Comparison of ENCODE assay signal across 8 cellular contexts in genomic region chr12:118136559-118137003, GRCh38. TPM values are rescaled to one million over a fixed set of nuclear protein-coding genes. Genes with fewer than 3 reads are reported as not detected.
A peak's percentile ranks its signal among the peaks of the same experiment; 100 is the strongest.
DNase-seq lines count a peak whose midpoint lies in the region; ATAC-seq and TF ChIP-seq lines count a peak whose summit lies in the region.

No MANE protein-coding gene starts in this region.

- intact Hi-C loops in upper lobe of right lung (cut with DNase I) = no loop called here

- H3K9ac ChIP-seq in OCI-LY3 (ENCODE audit: low read length) = peak overlapping the region; percentile 97

- ATAC-seq in GM18502 (IDR thresholded peaks at IDR 0.05; ENCODE audit: poor library complexity, unreplicated experiment) (peak; percentile 35), HG02840 (IDR thresholded peaks at IDR 0.05; ENCODE audit: low FRiP score, unreplicated experiment) (peak; percentile 24), gastroesophageal sphincter (peak; percentile 52), upper lobe of right lung (peak; percentile 50)

- peak; percentile 52 for DNase-seq in activated naive CD4-positive, alpha-beta T cell treated with Interleukin-2 at 50 U/mL for 16 hours
- DNase-seq in upper lobe of right lung = peak; percentile 85
- DNase-seq in KG1 (lab: John Stamatoyannopoulos, UW) = no peak

- H3K36me3 ChIP-seq in OCI-LY3 (replicated peaks; ENCODE audit: low read depth, low read length) = peaks cover 21% of the 10 kb centered on the region
- peaks cover 0 to 40% of the 10 kb centered on the region in 2 donors for H3K36me3 ChIP-seq in gastroesophageal sphincter
- H3K36me3 ChIP-seq in neutrophil = no peaks in the 10 kb centered on the region
- peaks cover 37% of the 10 kb centered on the region for H3K36me3 ChIP-seq in upper lobe of right lung

- H3K4me2 ChIP-seq in OCI-LY3 (ENCODE audit: low read length) = peak overlapping the region; percentile 99

- no peak for TF ChIP-seq EP300 in gastroesophageal sphincter (IDR thresholded peaks at IDR 0.05)

- TF ChIP-seq CTCF in OCI-LY3 (IDR thresholded peaks at IDR 0.05; ENCODE audit: low read depth, low read length) = no peak
- no peak for TF ChIP-seq CTCF in gastroesophageal sphincter (IDR thresholded peaks at IDR 0.05)
- TF ChIP-seq CTCF in neutrophil (IDR thresholded peaks at IDR 0.05) = no peak
- TF ChIP-seq CTCF in upper lobe of right lung (IDR thresholded peaks at IDR 0.05) = no peak

- peak overlapping the region; percentile 93 for H3K4me3 ChIP-seq in OCI-LY3 (ENCODE audit: low read length)
- H3K4me3 ChIP-seq in gastroesophageal sphincter = peak overlapping the region; percentile 85 to 100
- peak overlapping the region; percentile 61 to 71 for H3K4me3 ChIP-seq in neutrophil (ENCODE audit: low read depth in 1 of 2, low read length in 1 of 2)
- H3K4me3 ChIP-seq in upper lobe of right lung = peak overlapping the region; percentile 98

- H2AFZ ChIP-seq in OCI-LY3 (ENCODE audit: low read depth, low read length) = peak overlapping the region; percentile 55

- WGBS in gastroesophageal sphincter (ENCODE audit: low coverage in 1 of 2), 2 donors = 0 to 2% methylated on average over 3 to 4 of the region's 29 CpGs

- TF ChIP-seq POLR2A in gastroesophageal sphincter (IDR thresholded peaks at IDR 0.05) = no peak

- no peaks in the 10 kb centered on the region for H3K27me3 ChIP-seq in OCI-LY3 (ENCODE audit: low read depth, low read length)
- H3K27me3 ChIP-seq in gastroesophageal sphincter = no peaks in the 10 kb centered on the region
- H3K27me3 ChIP-seq in neutrophil = peaks cover 16% of the 10 kb centered on the region
- H3K27me3 ChIP-seq in upper lobe of right lung = no peaks in the 10 kb centered on the region

- H3K79me2 ChIP-seq in OCI-LY3 (ENCODE audit: low read length) = peaks cover 36% of the 10 kb centered on the region

- H3K27ac ChIP-seq in OCI-LY3 (ENCODE audit: low read length) (peak overlapping the region; percentile 52), gastroesophageal sphincter (peak overlapping the region; percentile 76 to 96 (median 94)), neutrophil (no peak overlapping the region), upper lobe of right lung (peak overlapping the region; percentile 92)

- 0 out of 2 replicates have a peak, but pooled peaks cover 6% of the 10 kb centered on the region for H4K20me1 ChIP-seq in OCI-LY3 (ENCODE audit: insufficient read depth, low read length)

- H3K4me1 ChIP-seq in OCI-LY3 (ENCODE audit: low read length) (peaks cover 6% of the 10 kb centered on the region), gastroesophageal sphincter (peaks cover 0 to 51% (median 5%) of the 10 kb centered on the region in 3 donors), neutrophil (ENCODE audit: control insufficient read depth in 1 of 2, insufficient read depth in 1 of 2, low read depth in 1 of 2, low read length in 1 of 2) (peaks cover 21 to 26% of the 10 kb centered on the region in 2 experiments), upper lobe of right lung (peaks cover 12% of the 10 kb centered on the region)

- no peaks in the 10 kb centered on the region for H3K9me3 ChIP-seq in OCI-LY3 (ENCODE audit: insufficient read depth, low read length)
- H3K9me3 ChIP-seq in gastroesophageal sphincter = no peaks in the 10 kb centered on the region
- H3K9me3 ChIP-seq in neutrophil = no peaks in the 10 kb centered on the region
- no peaks in the 10 kb centered on the region for H3K9me3 ChIP-seq in upper lobe of right lung

RNA-seq across cellular contexts. Expression of gene PEBP1, which starts 0.7 kb away (rescaled TPM):
- total RNA-seq in gastroesophageal sphincter (100 to 1,000 TPM; 294 to 370 (median 337) TPM), upper lobe of right lung (223 TPM)

RNA-seq across cellular contexts. Expression of gene VSIG10, which starts 32.8 kb away (rescaled TPM):
- total RNA-seq in gastroesophageal sphincter = 10 to 100 TPM; 14.7 to 24.6 (median 17.6) TPM
- 52.4 TPM for total RNA-seq in upper lobe of right lung
